10 cellular contexts compared by ENCODE assay signal in genomic region chr5:143086851-143087637, GRCh38.
DNase-seq lines count a peak whose midpoint lies in the region; ATAC-seq and TF ChIP-seq lines count a peak whose summit lies in the region.
"Had no signal": no experiment of that assay in that cellular context is flagged by ENCODE, and none has a peak within 500 bp of the region (broad histone marks: within the 10 kb centered on the region; RNA-seq: fewer than 3 reads in every experiment).

No MANE protein-coding gene starts in this region.

- no peaks in the 10 kb centered on the region for H3K27me3 ChIP-seq in Caco-2 (replicated peaks; ENCODE audit: control insufficient read depth, insufficient read depth, low read length)
- H3K27me3 ChIP-seq in gastrocnemius medialis, result no peaks in the 10 kb centered on the region

- CTCF ChIA-PET in Caco-2 (lab: Charles Lee), result no interaction called here

- in situ Hi-C loops in KBM-7 (cut with MboI; ENCODE audit: low pct_unique_long_range_greater_than_20kb, low sequenced_read_pairs) (no loop called here), gastrocnemius medialis (cut with MboI; ENCODE audit: low sequenced_read_pairs in 4 of 4) (no loop called here)

- no peak for TF ChIP-seq CTCF in Caco-2 (IDR thresholded peaks at IDR 0.05; ENCODE audit: insufficient read depth in 1 of 2, low read depth in 1 of 2, low read length in 1 of 2, severe bottlenecking in 1 of 2, unreplicated experiment in 1 of 2)
- TF ChIP-seq CTCF in gastrocnemius medialis (IDR thresholded peaks at IDR 0.05 in 4 of 5, conservative IDR thresholded peaks at IDR 0.05 in 1 of 5), result no peak

- peak overlapping the region in 1 of 4 donors; percentile 32 for H3K27ac ChIP-seq in gastrocnemius medialis

- H3K4me1 ChIP-seq in Caco-2 (peaks cover 14% of the 10 kb centered on the region), gastrocnemius medialis (peaks cover 20 to 30% of the 10 kb centered on the region in 2 donors)

- no peak for TF ChIP-seq POLR2A in gastrocnemius medialis (IDR thresholded peaks at IDR 0.05)

- POLR2A ChIA-PET in Caco-2 (lab: Charles Lee), result no interaction called here

- peaks cover 28% of the 10 kb centered on the region for H3K4me1 Mint-ChIP-seq in Caco-2 (ENCODE audit: low read depth, unreplicated experiment)
- H3K4me1 Mint-ChIP-seq: stimulated activated memory B cell treated with anti-CD40 and anti-IgM and Interleukin-4, amounts not matched to agents 10 μg/mL and 1 μg/mL and 100 μg/mL, for 72 hours had no signal

- peaks cover 35% of the 10 kb centered on the region for H3K36me3 Mint-ChIP-seq in Caco-2 (ENCODE audit: insufficient read depth, unreplicated experiment)
- H3K36me3 Mint-ChIP-seq: stimulated activated memory B cell treated with anti-CD40 and anti-IgM and Interleukin-4, amounts not matched to agents 10 μg/mL and 1 μg/mL and 100 μg/mL, for 72 hours had no signal

- intact Hi-C loops in Caco-2 (cut with micrococcal nuclease; ENCODE audit: unreplicated experiment), result no loop called here
- intact Hi-C loops in gastrocnemius medialis (cut with DNase I; ENCODE audit: low total_unique reads), result no loop called here

- no peak overlapping the region for H3K4me3 ChIP-seq in Caco-2 (ENCODE audit: low read depth, low read length)
- no peak overlapping the region for H3K4me3 ChIP-seq in gastrocnemius medialis

- H3K9me3 ChIP-seq in Caco-2, result no peaks in the 10 kb centered on the region
- H3K9me3 ChIP-seq in gastrocnemius medialis, result no peaks in the 10 kb centered on the region

- no peaks in the 10 kb centered on the region; the same call in 1 of the 2 replicates for H3K36me3 ChIP-seq in Caco-2 (ENCODE audit: control insufficient read depth, insufficient read depth, low read length)
- H3K36me3 ChIP-seq in gastrocnemius medialis, result no peaks in the 10 kb centered on the region

- no peak overlapping the region for H3K4me3 Mint-ChIP-seq in Caco-2 (ENCODE audit: unreplicated experiment)
- H3K4me3 Mint-ChIP-seq: stimulated activated memory B cell treated with anti-CD40 and anti-IgM and Interleukin-4, amounts not matched to agents 10 μg/mL and 1 μg/mL and 100 μg/mL, for 72 hours had no signal

- H3K27ac Mint-ChIP-seq in Caco-2 (ENCODE audit: unreplicated experiment), result peak overlapping the region; percentile 39
- H3K27ac Mint-ChIP-seq: stimulated activated memory B cell treated with anti-CD40 and anti-IgM and Interleukin-4, amounts not matched to agents 10 μg/mL and 1 μg/mL and 100 μg/mL, for 72 hours had no signal

- H3K9me3 Mint-ChIP-seq in Caco-2 (ENCODE audit: unreplicated experiment), result no peaks in the 10 kb centered on the region

- BruUV-seq in Caco-2 (replicated peaks; lab: Mats Ljungman, UMichigan), result no TSS peak

- no peaks in the 10 kb centered on the region for H3K27me3 Mint-ChIP-seq in Caco-2 (ENCODE audit: insufficient read depth, unreplicated experiment)
- H3K27me3 Mint-ChIP-seq: stimulated activated memory B cell treated with anti-CD40 and anti-IgM and Interleukin-4, amounts not matched to agents 10 μg/mL and 1 μg/mL and 100 μg/mL, for 72 hours had no signal

- DNase-seq in Caco-2 (peak in 1 of 2 experiments; percentile 10), HS-27A (ENCODE audit: low read depth) (peak; percentile 14), astrocyte of the hippocampus (ENCODE audit: low read depth, low spot score) (peak; percentile 60), left kidney (ENCODE audit: low read depth, low spot score) (peak; percentile 87), KBM-7 (no peak), gastrocnemius medialis (no peak)
- DNase-seq in activated T-cell treated with anti-CD3 and anti-CD28 coated beads, Interleukin-2, amount 50 U/mL, for 1 hour, result no peak
- DNase-seq: NCI-H2081 treated with DMSO at 0.1 percent for 48 hours had no signal

- ATAC-seq in HG03039 (IDR thresholded peaks at IDR 0.05; ENCODE audit: unreplicated experiment), result no peak
- no peak for ATAC-seq in gastrocnemius medialis
- ATAC-seq: stimulated activated memory B cell treated with anti-CD40 and anti-IgM and Interleukin-4, amounts not matched to agents 10 μg/mL and 1 μg/mL and 100 μg/mL, for 72 hours had no signal

Comparison
In these comparisons a context has a peak if more than half of its experiments do, and no peak if none do; other contexts are left out.
1. DNase-seq: peak in HS-27A (single experiment), astrocyte of the hippocampus (single experiment) and left kidney (single experiment); none in KBM-7 (single experiment), gastrocnemius medialis (0 of 2) and activated T-cell treated with anti-CD3 and anti-CD28 coated beads, Interleukin-2, amount 50 U/mL, for 1 hour (single experiment).